Comparison of ENCODE assay signal across 1 cellular context in the genomic region with DNA sequence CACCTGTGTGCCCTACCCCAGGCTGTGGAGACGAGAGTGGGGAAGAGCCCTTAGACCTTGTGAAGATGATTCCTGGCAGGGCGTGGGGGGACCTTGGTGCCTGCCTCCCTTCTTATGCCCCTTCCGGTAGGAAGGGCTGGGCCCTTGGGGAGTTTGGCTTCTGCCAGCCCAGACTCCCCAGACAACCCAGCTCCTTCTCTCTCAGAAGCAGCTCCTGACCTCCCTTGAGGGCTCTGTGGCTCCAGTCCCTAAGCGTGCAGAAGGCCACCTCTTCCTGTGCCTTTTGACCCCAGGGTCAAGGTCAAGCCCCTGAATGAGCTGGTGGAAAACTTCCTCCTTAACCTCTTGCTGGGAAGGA.
TF ChIP-seq lines count a peak whose summit lies in the region.

No MANE protein-coding gene starts in this region.

TF ChIP-seq in IMR-90, 13 proteins besides CTCF, POLR2A, EP300 and RAD21 (continued from another document):
- TF ChIP-seq CEBPB (IDR thresholded peaks at IDR 0.05; ENCODE audit: low read depth, low read length) = no peak
- no peak for TF ChIP-seq MXI1 (IDR thresholded peaks at IDR 0.05; ENCODE audit: borderline replicate concordance, low read depth, low read length)
- TF ChIP-seq RCOR1 (IDR thresholded peaks at IDR 0.05; ENCODE audit: insufficient replicate concordance, low read length) = no peak
- TF ChIP-seq MAZ (IDR thresholded peaks at IDR 0.05; ENCODE audit: borderline replicate concordance, low read depth, low read length) = no peak
- no peak for TF ChIP-seq BHLHE40 (IDR thresholded peaks at IDR 0.05; ENCODE audit: low read depth, low read length)
- TF ChIP-seq CHD1 (IDR thresholded peaks at IDR 0.05; ENCODE audit: low read depth, low read length) = no peak
